8 cellular contexts compared by ENCODE assay signal in the genomic region with DNA sequence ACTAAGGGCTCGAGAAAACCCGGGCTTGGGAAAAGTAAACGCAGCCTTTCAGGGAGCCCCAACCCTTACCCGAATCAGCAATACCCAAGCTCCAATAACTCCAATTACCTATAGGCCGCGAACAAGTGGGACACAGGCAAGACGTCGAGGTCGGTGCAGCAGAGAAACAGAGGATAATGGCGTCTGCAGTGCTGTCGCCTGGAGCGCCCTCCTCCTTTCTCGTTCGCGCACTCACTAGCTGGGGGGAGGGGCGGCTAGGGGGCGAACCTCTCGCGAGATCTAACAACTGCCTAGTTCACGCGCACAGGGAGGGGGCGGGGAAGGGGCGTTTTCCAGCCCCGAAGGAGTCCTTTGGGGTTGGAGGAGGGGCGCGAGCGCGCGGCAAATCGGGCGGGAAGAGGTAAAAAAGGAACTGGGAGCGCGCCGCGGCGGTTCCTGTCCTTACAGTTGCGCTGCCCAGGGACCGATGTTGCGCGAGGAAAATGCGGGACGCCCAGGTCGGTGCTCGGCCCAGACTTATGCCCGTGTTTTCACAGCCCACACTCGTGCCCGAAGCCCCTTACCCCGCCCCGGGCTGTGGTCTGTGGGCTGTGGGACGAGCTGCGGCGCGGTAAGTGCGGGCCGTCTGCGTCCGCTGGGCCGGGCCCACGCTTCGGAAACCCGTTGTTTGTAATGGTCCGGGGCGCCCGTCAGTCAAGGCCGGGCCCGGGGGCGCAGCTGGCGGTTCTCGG. TPM values are rescaled to one million over a fixed set of nuclear protein-coding genes. Genes with fewer than 3 reads are reported as not detected.
DNase-seq lines count a peak whose midpoint lies in the region; TF ChIP-seq lines count a peak whose summit lies in the region.

A gene (plus strand): TSS at position 411 of the 731 bp plus-strand sequence. CDS start 20,182 bp downstream, outside the sequence.

- no CpG with 5 or more reads among the region's 69 CpGs for WGBS in H9 (ENCODE audit: extremely low coverage, insufficient read length, low lambda C conversion rate)

- H3K23ac ChIP-seq in H9 (ENCODE audit: insufficient read length, low read depth, low read length) = no peak within 1 kb of the TSS

- H3K9me3 Mint-ChIP-seq in H9 (peaks cover 0 to 3% of the 10 kb centered on the region in 2 experiments; a peak in 1 of 5 replicates), neural crest cell (no peaks in the 10 kb centered on the region)

- H3K23me2 ChIP-seq in H9 (ENCODE audit: insufficient read length, low read depth, low read length, poor library complexity, severe bottlenecking) = peaks cover 8% of the 10 kb centered on the region

- no peaks in the 10 kb centered on the region for H3K4me1 ChIP-seq in H9 (ENCODE audit: insufficient read depth, low read length)
- H3K4me1 ChIP-seq in stomach smooth muscle (ENCODE audit: control insufficient read depth, insufficient read depth, low read length) = no peaks in the 10 kb centered on the region

- H3K79me1 ChIP-seq in H9 (ENCODE audit: insufficient read depth, low read depth, low read length, poor library complexity, severe bottlenecking) = no peaks in the 10 kb centered on the region

- H3K4ac ChIP-seq in H9 (ENCODE audit: low read depth, low read length) = peak within 1 kb of the TSS; percentile 99

- H2BK12ac ChIP-seq in H9 (ENCODE audit: insufficient read length, low read depth, low read length) = peak within 1 kb of the TSS; percentile 3

- H3K18ac ChIP-seq in H9 (ENCODE audit: insufficient read length, low read depth, low read length) = peak within 1 kb of the TSS; percentile 100

- H3K9me3 ChIP-seq in H9 (ENCODE audit: control insufficient read depth, low read depth, low read length) (no peaks in the 10 kb centered on the region), MG63 (no peaks in the 10 kb centered on the region), stomach smooth muscle (ENCODE audit: control insufficient read depth in 2 of 2, low read length in 2 of 2) (no peaks in the 10 kb centered on the region)

- H2BK5ac ChIP-seq in H9 (ENCODE audit: insufficient read length, low read length) = peak within 1 kb of the TSS; percentile 98

- H2AFZ ChIP-seq in H9 (ENCODE audit: low read length) = no peak within 1 kb of the TSS

- TF ChIP-seq CTCF in H9 (conservative IDR thresholded peaks at IDR 0.05) (0 out of 3 replicates have a peak, but pooled peaks have one; percentile 16), fibroblast of villous mesenchyme (IDR thresholded peaks at IDR 0.05; ENCODE audit: insufficient read depth, low read depth, low read length) (no peak), neural crest cell (conservative IDR thresholded peaks at IDR 0.05) (no peak)

- peaks cover 35 to 43% (median 42%) of the 10 kb centered on the region in 3 experiments for H3K36me3 Mint-ChIP-seq in H9 (ENCODE audit: insufficient read depth in 1 of 3, low read depth in 3 of 3)
- peaks cover 33% of the 10 kb centered on the region for H3K36me3 Mint-ChIP-seq in neural crest cell (ENCODE audit: low read depth)

- H2BK120ac ChIP-seq in H9 (ENCODE audit: low read depth, low read length, poor library complexity, severe bottlenecking) = peak within 1 kb of the TSS; percentile 99

- H3K36me3 ChIP-seq in MG63 (peaks cover 44% of the 10 kb centered on the region), stomach smooth muscle (ENCODE audit: control insufficient read depth in 2 of 2, insufficient read depth in 2 of 2, low read length in 2 of 2) (peaks cover 6 to 11% of the 10 kb centered on the region in 2 donors)

- 0 out of 2 replicates have a peak within 1 kb of the TSS, but pooled peaks have one; percentile 20 for H2BK15ac ChIP-seq in H9 (ENCODE audit: low read depth, low read length)

- peaks cover 29 to 40% of the 10 kb centered on the region in 2 experiments for H3K4me1 Mint-ChIP-seq in H9
- H3K4me1 Mint-ChIP-seq in neural crest cell = peaks cover 45% of the 10 kb centered on the region

- peaks cover 4% of the 10 kb centered on the region; the same call in 1 of the 2 replicates for H3K27me3 Mint-ChIP-seq in H9 (ENCODE audit: low read depth)
- H3K27me3 Mint-ChIP-seq in neural crest cell (ENCODE audit: low read depth) = peaks cover 18% of the 10 kb centered on the region

- peak within 1 kb of the TSS; percentile 97 for H3K4me3 Mint-ChIP-seq in H9
- H3K4me3 Mint-ChIP-seq in neural crest cell = peak within 1 kb of the TSS; percentile 100

- in situ Hi-C loops in G401 (cut with HindIII; ENCODE audit: low sequenced_read_pairs) = no loop called here

- H3K27me3 ChIP-seq in H9 (ENCODE audit: insufficient read depth, low read length) = no peaks in the 10 kb centered on the region
- H3K27me3 ChIP-seq in MG63 = no peaks in the 10 kb centered on the region
- H3K27me3 ChIP-seq in stomach smooth muscle (ENCODE audit: control insufficient read depth in 1 of 2, insufficient read depth in 2 of 2, low read length in 2 of 2) = no peaks in the 10 kb centered on the region

- H3K9ac ChIP-seq in H9 (ENCODE audit: extremely low read depth, insufficient read length, low read length) = peak within 1 kb of the TSS; percentile 100
- peak within 1 kb of the TSS; percentile 96 to 100 for H3K9ac ChIP-seq in stomach smooth muscle (ENCODE audit: low read length in 2 of 2)

- DNase-seq in G401 (ENCODE audit: low spot score) = peak; percentile 98
- peak; percentile 97 for DNase-seq in H9
- peak; percentile 95 for DNase-seq in MG63
- DNase-seq in SHP77 treated with DMSO at 0.1 percent for 48 hours (lab: John Stamatoyannopoulos, UW) = peak; percentile 47
- DNase-seq in activated gamma-delta T cell (lab: John Stamatoyannopoulos, UW) = peak; percentile 90
- peak; percentile 98 for DNase-seq in fibroblast of villous mesenchyme (ENCODE audit: low read depth)
- DNase-seq in neural crest cell (ENCODE audit: low read depth, low spot score) = peak; percentile 98

- peak within 1 kb of the TSS; percentile 100 for H4K8ac ChIP-seq in H9 (replicated peaks; ENCODE audit: insufficient read length, low read depth, low read length)

- peak within 1 kb of the TSS; percentile 99 to 100 (median 100) for H3K27ac Mint-ChIP-seq in H9
- H3K27ac Mint-ChIP-seq in neural crest cell (ENCODE audit: unreplicated experiment) = peak within 1 kb of the TSS; percentile 100

- H3K14ac ChIP-seq in H9 (ENCODE audit: insufficient read depth, low read length) = peak within 1 kb of the TSS; percentile 100

- H3K4me3 ChIP-seq in MG63 (peak within 1 kb of the TSS; percentile 98), fibroblast of villous mesenchyme (ENCODE audit: low read depth, low read length) (peak within 1 kb of the TSS; percentile 75), stomach smooth muscle (ENCODE audit: low read length in 2 of 2) (peak within 1 kb of the TSS; percentile 94 to 98)

- H3K79me2 ChIP-seq in H9 (ENCODE audit: insufficient read depth, low read length) = peaks cover 40% of the 10 kb centered on the region; the same call in 1 of the 2 replicates

- H4K20me1 ChIP-seq in H9 (ENCODE audit: control insufficient read depth, insufficient read depth, insufficient read length) = peaks cover 4% of the 10 kb centered on the region

- H3T11ph ChIP-seq in H9 (ENCODE audit: low read length) = peak within 1 kb of the TSS; percentile 92

- H2AK5ac ChIP-seq in H9 (ENCODE audit: insufficient read length, low read length) = peak within 1 kb of the TSS; percentile 90

- H3K56ac ChIP-seq in H9 (ENCODE audit: insufficient read length, low read depth, low read length) = peak within 1 kb of the TSS; percentile 100

- peak within 1 kb of the TSS; percentile 99 for H4K91ac ChIP-seq in H9 (ENCODE audit: insufficient read length, low read depth, low read length)

- H3K4me2 ChIP-seq in H9 (ENCODE audit: insufficient read depth, insufficient read length, low read length) = peak within 1 kb of the TSS; percentile 97

- H2BK20ac ChIP-seq in H9 (ENCODE audit: low read depth, low read length, poor library complexity, severe bottlenecking) = no peak within 1 kb of the TSS

- H3K27ac ChIP-seq in H9 (ENCODE audit: insufficient read length, low read depth, low read length) = peak within 1 kb of the TSS; percentile 83
- peak within 1 kb of the TSS; percentile 99 for H3K27ac ChIP-seq in stomach smooth muscle (ENCODE audit: low read length)

- peak within 1 kb of the TSS; percentile 100 for H4K5ac ChIP-seq in H9 (ENCODE audit: insufficient read length, low read depth, low read length)

RNA-seq across cellular contexts. Expression of the gene that starts here (rescaled TPM):
- total RNA-seq in G401 (2014; rRNA removed; shearing (Covaris generic)) = 19.5 and 19.7 TPM in 2 replicates
- total RNA-seq in H9 (2021) (21.8 and 22.4 TPM in 2 replicates), fibroblast of villous mesenchyme (6.1 and 7.8 TPM in 2 replicates), neural crest cell (37.3 and 37.6 TPM in 2 replicates)
- total RNA-seq in MG63 (2014; rRNA removed; shearing (Covaris generic); ENCODE audit: low replicate concordance) = 11.6 and 34.4 TPM in 2 replicates

Comparison
In these comparisons a context has a peak if more than half of its experiments do, and no peak if none do; other contexts are left out.
1. Peak in every context shown above with its lines: DNase-seq, H3K4me3 ChIP-seq and H3K27ac ChIP-seq.
2. DNase-seq: peak in every context shown above with its lines; median percentile 98 in G401; 98 in fibroblast of villous mesenchyme; 98 in neural crest cell; 97 in H9; 95 in MG63; 90 in activated gamma-delta T cell; 47 in SHP77 treated with DMSO at 0.1 percent for 48 hours.